ENCODE assay signal across 1 cellular context in genomic region chr16:1974157-1975070, GRCh38.
TF ChIP-seq lines count a peak whose summit lies in the region.

No MANE protein-coding gene starts in this region.

TF ChIP-seq in GM12878, 131 proteins besides CTCF, POLR2A, EP300 and RAD21:
- TF ChIP-seq, protein P1, sequence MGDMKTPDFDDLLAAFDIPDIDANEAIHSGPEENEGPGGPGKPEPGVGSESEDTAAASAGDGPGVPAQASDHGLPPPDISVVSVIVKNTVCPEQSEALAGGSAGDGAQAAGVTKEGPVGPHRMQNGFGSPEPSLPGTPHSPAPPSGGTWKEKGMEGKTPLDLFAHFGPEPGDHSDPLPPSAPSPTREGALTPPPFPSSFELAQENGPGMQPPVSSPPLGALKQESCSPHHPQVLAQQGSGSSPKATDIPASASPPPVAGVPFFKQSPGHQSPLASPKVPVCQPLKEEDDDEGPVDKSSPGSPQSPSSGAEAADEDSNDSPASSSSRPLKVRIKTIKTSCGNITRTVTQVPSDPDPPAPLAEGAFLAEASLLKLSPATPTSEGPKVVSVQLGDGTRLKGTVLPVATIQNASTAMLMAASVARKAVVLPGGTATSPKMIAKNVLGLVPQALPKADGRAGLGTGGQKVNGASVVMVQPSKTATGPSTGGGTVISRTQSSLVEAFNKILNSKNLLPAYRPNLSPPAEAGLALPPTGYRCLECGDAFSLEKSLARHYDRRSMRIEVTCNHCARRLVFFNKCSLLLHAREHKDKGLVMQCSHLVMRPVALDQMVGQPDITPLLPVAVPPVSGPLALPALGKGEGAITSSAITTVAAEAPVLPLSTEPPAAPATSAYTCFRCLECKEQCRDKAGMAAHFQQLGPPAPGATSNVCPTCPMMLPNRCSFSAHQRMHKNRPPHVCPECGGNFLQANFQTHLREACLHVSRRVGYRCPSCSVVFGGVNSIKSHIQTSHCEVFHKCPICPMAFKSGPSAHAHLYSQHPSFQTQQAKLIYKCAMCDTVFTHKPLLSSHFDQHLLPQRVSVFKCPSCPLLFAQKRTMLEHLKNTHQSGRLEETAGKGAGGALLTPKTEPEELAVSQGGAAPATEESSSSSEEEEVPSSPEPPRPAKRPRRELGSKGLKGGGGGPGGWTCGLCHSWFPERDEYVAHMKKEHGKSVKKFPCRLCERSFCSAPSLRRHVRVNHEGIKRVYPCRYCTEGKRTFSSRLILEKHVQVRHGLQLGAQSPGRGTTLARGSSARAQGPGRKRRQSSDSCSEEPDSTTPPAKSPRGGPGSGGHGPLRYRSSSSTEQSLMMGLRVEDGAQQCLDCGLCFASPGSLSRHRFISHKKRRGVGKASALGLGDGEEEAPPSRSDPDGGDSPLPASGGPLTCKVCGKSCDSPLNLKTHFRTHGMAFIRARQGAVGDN (IDR thresholded peaks at IDR 0.05), result no peak
- TF ChIP-seq NFYA (IDR thresholded peaks at IDR 0.05; ENCODE audit: borderline replicate concordance, low read depth, low read length) (no peak), NR2F1 (conservative IDR thresholded peaks at IDR 0.05) (no peak), CEBPZ (IDR thresholded peaks at IDR 0.05; ENCODE audit: low read depth, low read length) (no peak), CBX5 (IDR thresholded peaks at IDR 0.05; ENCODE audit: low read depth) (no peak)
- TF ChIP-seq, protein P2, sequence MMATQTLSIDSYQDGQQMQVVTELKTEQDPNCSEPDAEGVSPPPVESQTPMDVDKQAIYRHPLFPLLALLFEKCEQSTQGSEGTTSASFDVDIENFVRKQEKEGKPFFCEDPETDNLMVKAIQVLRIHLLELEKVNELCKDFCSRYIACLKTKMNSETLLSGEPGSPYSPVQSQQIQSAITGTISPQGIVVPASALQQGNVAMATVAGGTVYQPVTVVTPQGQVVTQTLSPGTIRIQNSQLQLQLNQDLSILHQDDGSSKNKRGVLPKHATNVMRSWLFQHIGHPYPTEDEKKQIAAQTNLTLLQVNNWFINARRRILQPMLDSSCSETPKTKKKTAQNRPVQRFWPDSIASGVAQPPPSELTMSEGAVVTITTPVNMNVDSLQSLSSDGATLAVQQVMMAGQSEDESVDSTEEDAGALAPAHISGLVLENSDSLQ (IDR thresholded peaks at IDR 0.05), result no peak
- TF ChIP-seq, protein P3, sequence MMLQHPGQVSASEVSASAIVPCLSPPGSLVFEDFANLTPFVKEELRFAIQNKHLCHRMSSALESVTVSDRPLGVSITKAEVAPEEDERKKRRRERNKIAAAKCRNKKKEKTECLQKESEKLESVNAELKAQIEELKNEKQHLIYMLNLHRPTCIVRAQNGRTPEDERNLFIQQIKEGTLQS (IDR thresholded peaks at IDR 0.05; ENCODE audit: borderline replicate concordance, extremely low read depth, low read depth, low read length), result no peak
